Comparison of ENCODE assay signal across 23 cellular contexts in the genomic region with DNA sequence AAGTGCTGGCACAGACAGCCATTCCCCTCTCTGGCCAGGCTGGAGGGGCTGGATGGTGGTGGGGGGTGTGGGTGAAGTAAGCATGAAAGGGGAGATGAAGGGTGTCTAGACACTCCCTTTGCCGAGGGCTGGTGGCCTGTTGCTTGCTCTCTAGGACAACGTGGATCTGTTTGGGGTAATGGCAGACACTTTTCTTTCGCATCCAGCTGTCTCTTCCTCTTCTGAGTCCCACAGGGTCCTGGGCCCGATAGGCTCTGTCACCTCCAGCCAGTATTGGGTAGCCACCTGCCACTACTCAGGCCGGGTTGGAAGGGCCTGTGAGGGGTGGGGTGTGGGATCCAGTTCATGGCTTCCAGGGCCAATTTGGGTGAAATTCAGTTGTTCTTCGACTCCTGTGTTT.
DNase-seq lines count a peak whose midpoint lies in the region; ATAC-seq and TF ChIP-seq lines count a peak whose summit lies in the region.
"Had no signal": no experiment of that assay in that cellular context is flagged by ENCODE, and none has a peak within 500 bp of the region (broad histone marks: within the 10 kb centered on the region; RNA-seq: fewer than 3 reads in every experiment).

No MANE protein-coding gene starts in this region.

- no peaks in the 10 kb centered on the region for H3K9me3 Mint-ChIP-seq in osteocyte (ENCODE audit: unreplicated experiment)
- H3K9me3 Mint-ChIP-seq: CD8-positive, alpha-beta T cell had no signal

- no peak overlapping the region for H3K9ac ChIP-seq in IMR-90 (ENCODE audit: low read depth, low read length)

- H3K36me3 ChIP-seq in IMR-90 (ENCODE audit: control insufficient read depth, insufficient read depth, low read length) (no peaks in the 10 kb centered on the region), esophagus muscularis mucosa (no peaks in the 10 kb centered on the region), tibial artery (no peaks in the 10 kb centered on the region), H7 (replicated peaks; ENCODE audit: control insufficient read depth, insufficient read depth, low read length) (no peaks in the 10 kb centered on the region)

- no peak overlapping the region for H3K4me3 Mint-ChIP-seq in osteocyte (ENCODE audit: unreplicated experiment)
- H3K4me3 Mint-ChIP-seq: CD8-positive, alpha-beta T cell had no signal

- H3K4me3 ChIP-seq in IMR-90 (ENCODE audit: insufficient read depth, low read depth, low read length), result no peak overlapping the region
- H3K4me3 ChIP-seq in esophagus muscularis mucosa, result no peak overlapping the region
- no peak overlapping the region for H3K4me3 ChIP-seq in tibial artery
- no peak overlapping the region for H3K4me3 ChIP-seq in H7 (ENCODE audit: insufficient read depth, low read depth, low read length)
- H3K4me3 ChIP-seq: A549, GM12878 had no signal

- in situ Hi-C loops in IMR-90 (cut with MboI; ENCODE audit: low sequenced_read_pairs), result no loop called here

- H3K79me1 ChIP-seq in IMR-90 (ENCODE audit: low read depth in 1 of 2, low read length in 2 of 2), result peaks cover 6 to 35% of the 10 kb centered on the region in 2 experiments; a peak in 3 of 4 replicates

- no peak overlapping the region; the same call in 2 of the 3 replicates for H2BK15ac ChIP-seq in IMR-90 (ENCODE audit: low read depth, low read length)

- TF ChIP-seq EP300 in esophagus muscularis mucosa (IDR thresholded peaks at IDR 0.05), result no peak

- no peak overlapping the region for H3K18ac ChIP-seq in IMR-90 (ENCODE audit: low read depth, low read length)

- H2AK5ac ChIP-seq in IMR-90 (ENCODE audit: low read depth, low read length), result peak overlapping the region; percentile 36

- CTCF ChIA-PET in IMR-90 (lab: Yijun Ruan, JAX), result no interaction called here

- H3K27ac Mint-ChIP-seq in osteocyte (ENCODE audit: unreplicated experiment), result peak overlapping the region; percentile 38
- H3K27ac Mint-ChIP-seq: CD8-positive, alpha-beta T cell had no signal

- no peak for DNase-seq in IMR-90
- DNase-seq in esophagus muscularis mucosa (ENCODE audit: extremely low spot score), result no peak
- no peak for DNase-seq in osteocyte (ENCODE audit: extremely low spot score, unreplicated experiment)
- peak in 1 of 2 donors; percentile 42 for DNase-seq in tibial artery
- no peak for DNase-seq in posterior vena cava (ENCODE audit: low spot score)
- DNase-seq in H7, result no peak
- DNase-seq: AML-193; CD8-positive, alpha-beta T cell; DMS79; EL; GDM1; KBM-7; MV-4-11; NCI-H1105; NCI-H2029; NCI-H526 treated with DMSO at 0.1 percent for 48 hours; RPMI8226; SHP77 treated with DMSO at 0.1 percent for 48 hours had no signal

- peak overlapping the region; percentile 64 for H3K4ac ChIP-seq in IMR-90 (ENCODE audit: low read depth, low read length)

- no TSS peak for BruUV-seq in IMR-90 (replicated peaks; lab: Mats Ljungman, UMichigan)

- peak overlapping the region; percentile 70 for H2BK20ac ChIP-seq in IMR-90 (ENCODE audit: low read depth, low read length)

- H3K4me2 ChIP-seq in IMR-90 (ENCODE audit: low read depth, low read length), result no peak overlapping the region
- H3K4me2 ChIP-seq: A549 had no signal

- H4K5ac ChIP-seq in IMR-90 (ENCODE audit: low read depth, low read length), result no peak overlapping the region

- H4K8ac ChIP-seq in IMR-90 (ENCODE audit: low read depth in 2 of 2, low read length in 2 of 2), result no peak overlapping the region

- H2AFZ ChIP-seq in IMR-90 (replicated peaks; ENCODE audit: low read length, poor library complexity), result no peak overlapping the region

- H3K23ac ChIP-seq in IMR-90 (ENCODE audit: low read depth, low read length), result no peak overlapping the region

- no peak overlapping the region for H2AK9ac ChIP-seq in IMR-90 (replicated peaks; ENCODE audit: low read depth, low read length, poor library complexity)

- TF ChIP-seq CTCF in IMR-90 (conservative IDR thresholded peaks at IDR 0.05; ENCODE audit: low read depth, low read length) (no peak), esophagus muscularis mucosa (IDR thresholded peaks at IDR 0.05) (no peak), osteocyte (IDR thresholded peaks at IDR 0.05) (no peak), tibial artery (IDR thresholded peaks at IDR 0.05) (no peak)

- dilution Hi-C loops in IMR-90 (cut with HindIII; ENCODE audit: low sequenced_read_pairs, unreplicated experiment), result no loop called here

- H3K4me1 ChIP-seq in IMR-90 (ENCODE audit: control insufficient read depth, insufficient read depth, low read length), result peaks cover 30% of the 10 kb centered on the region
- H3K4me1 ChIP-seq in esophagus muscularis mucosa, result peaks cover 58 to 79% (median 67%) of the 10 kb centered on the region in 4 donors
- H3K4me1 ChIP-seq in tibial artery, result peaks cover 0 to 68% (median 42%) of the 10 kb centered on the region in 4 donors
- H3K4me1 ChIP-seq: A549 had no signal

- no peak for TF ChIP-seq POLR2A in IMR-90 (IDR thresholded peaks at IDR 0.05; ENCODE audit: low read depth, low read length)
- TF ChIP-seq POLR2A in esophagus muscularis mucosa (IDR thresholded peaks at IDR 0.05; ENCODE audit: low read depth), result no peak

- peaks cover 30% of the 10 kb centered on the region for H3K4me1 Mint-ChIP-seq in osteocyte (ENCODE audit: unreplicated experiment)

- H2BK120ac ChIP-seq in IMR-90 (ENCODE audit: low read depth, low read length), result peak overlapping the region; percentile 99

- peak overlapping the region; percentile 53; the same call in 1 of the 2 replicates for H4K91ac ChIP-seq in IMR-90 (ENCODE audit: insufficient read depth, low read depth, low read length)

- H3K27ac ChIP-seq in IMR-90 (ENCODE audit: insufficient read depth, low read length), result no peak overlapping the region
- peak overlapping the region; percentile 78 to 86 (median 84) for H3K27ac ChIP-seq in esophagus muscularis mucosa (replicated peaks in 1 of 4)
- H3K27ac ChIP-seq in tibial artery, result peak overlapping the region; percentile 66 to 73
- H3K27ac ChIP-seq: A549, C4-2B had no signal

- peaks cover 2% of the 10 kb centered on the region for H3K36me3 Mint-ChIP-seq in osteocyte (ENCODE audit: unreplicated experiment)
- H3K36me3 Mint-ChIP-seq: CD8-positive, alpha-beta T cell had no signal

- ATAC-seq in IMR-90 (ENCODE audit: low read depth), result no peak
- ATAC-seq in HG03521 (IDR thresholded peaks at IDR 0.05; ENCODE audit: unreplicated experiment), result no peak
- ATAC-seq: A549; CD8-positive, alpha-beta T cell; GM12878 had no signal

- H3K27me3 ChIP-seq in IMR-90 (ENCODE audit: control insufficient read depth, insufficient read depth, low read length), result no peaks in the 10 kb centered on the region
- H3K27me3 ChIP-seq in esophagus muscularis mucosa, result no peaks in the 10 kb centered on the region
- no peaks in the 10 kb centered on the region for H3K27me3 ChIP-seq in tibial artery
- H3K27me3 ChIP-seq in H7 (ENCODE audit: control insufficient read depth, insufficient read depth, low read length), result no peaks in the 10 kb centered on the region

- H2BK5ac ChIP-seq in IMR-90 (ENCODE audit: low read depth, low read length, poor library complexity, severe bottlenecking), result no peak overlapping the region

- H3K9me3 ChIP-seq in IMR-90 (ENCODE audit: control insufficient read depth, insufficient read depth, low read length), result no peaks in the 10 kb centered on the region
- H3K9me3 ChIP-seq in esophagus muscularis mucosa, result no peaks in the 10 kb centered on the region
- H3K9me3 ChIP-seq in tibial artery, result no peaks in the 10 kb centered on the region
- H3K9me3 ChIP-seq: A549, Caco-2 had no signal

- peaks cover 32% of the 10 kb centered on the region for H3K9me1 ChIP-seq in IMR-90 (ENCODE audit: insufficient read depth, low read length)

- no peak overlapping the region for H3K56ac ChIP-seq in IMR-90 (ENCODE audit: extremely low read depth, insufficient read depth, low read length)

- no peaks in the 10 kb centered on the region for H3K27me3 Mint-ChIP-seq in osteocyte (ENCODE audit: unreplicated experiment)

- H4K20me1 ChIP-seq in IMR-90 (ENCODE audit: insufficient read depth, low read length), result no peaks in the 10 kb centered on the region

- intact Hi-C loops in IMR-90 (cut with micrococcal nuclease), result no loop called here
- intact Hi-C loops in esophagus muscularis mucosa (cut with DNase I), result loop anchor here (5.0 kb wide), 1 partner anchor 214 kb away; no protein-coding TSS in a partner anchor
- intact Hi-C loops in tibial artery (cut with DNase I; ENCODE audit: low total_unique reads), result loop anchor here (5.0 to 10.0 kb wide), 2 partner anchors 219 to 476 kb away; a partner anchor contains a TSS
- intact Hi-C loops in posterior vena cava (cut with DNase I), result no loop called here

- no peak overlapping the region for H3K14ac ChIP-seq in IMR-90 (replicated peaks; ENCODE audit: low read depth, low read length)

- no CpG with 5 or more reads among the region's 6 CpGs for WGBS in IMR-90 (ENCODE audit: extremely low coverage in 2 of 2, insufficient read length in 1 of 2), 2 experiments
- 89% methylated on average over 6 of the region's 6 CpGs for WGBS in esophagus muscularis mucosa

- POLR2A ChIA-PET in IMR-90 (lab: Charles Lee; ENCODE audit: unreplicated experiment), result no interaction called here

- no peak for TF ChIP-seq RAD21 in IMR-90 (IDR thresholded peaks at IDR 0.05; ENCODE audit: low read length)

TF ChIP-seq in IMR-90, 13 proteins besides CTCF, POLR2A, EP300 and RAD21 (continues in another document):
- TF ChIP-seq MXI1 (IDR thresholded peaks at IDR 0.05; ENCODE audit: borderline replicate concordance, low read depth, low read length) (no peak), RCOR1 (IDR thresholded peaks at IDR 0.05; ENCODE audit: insufficient replicate concordance, low read length) (no peak), FOS (IDR thresholded peaks at IDR 0.05; ENCODE audit: low read depth, low read length) (no peak), SMC3 (IDR thresholded peaks at IDR 0.05; ENCODE audit: low read depth, low read length) (no peak), CHD1 (IDR thresholded peaks at IDR 0.05; ENCODE audit: low read depth, low read length) (no peak)
- TF ChIP-seq, protein P1, sequence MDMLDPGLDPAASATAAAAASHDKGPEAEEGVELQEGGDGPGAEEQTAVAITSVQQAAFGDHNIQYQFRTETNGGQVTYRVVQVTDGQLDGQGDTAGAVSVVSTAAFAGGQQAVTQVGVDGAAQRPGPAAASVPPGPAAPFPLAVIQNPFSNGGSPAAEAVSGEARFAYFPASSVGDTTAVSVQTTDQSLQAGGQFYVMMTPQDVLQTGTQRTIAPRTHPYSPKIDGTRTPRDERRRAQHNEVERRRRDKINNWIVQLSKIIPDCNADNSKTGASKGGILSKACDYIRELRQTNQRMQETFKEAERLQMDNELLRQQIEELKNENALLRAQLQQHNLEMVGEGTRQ (IDR thresholded peaks at IDR 0.05; ENCODE audit: low read depth, low read length), result no peak
- TF ChIP-seq, protein P2, sequence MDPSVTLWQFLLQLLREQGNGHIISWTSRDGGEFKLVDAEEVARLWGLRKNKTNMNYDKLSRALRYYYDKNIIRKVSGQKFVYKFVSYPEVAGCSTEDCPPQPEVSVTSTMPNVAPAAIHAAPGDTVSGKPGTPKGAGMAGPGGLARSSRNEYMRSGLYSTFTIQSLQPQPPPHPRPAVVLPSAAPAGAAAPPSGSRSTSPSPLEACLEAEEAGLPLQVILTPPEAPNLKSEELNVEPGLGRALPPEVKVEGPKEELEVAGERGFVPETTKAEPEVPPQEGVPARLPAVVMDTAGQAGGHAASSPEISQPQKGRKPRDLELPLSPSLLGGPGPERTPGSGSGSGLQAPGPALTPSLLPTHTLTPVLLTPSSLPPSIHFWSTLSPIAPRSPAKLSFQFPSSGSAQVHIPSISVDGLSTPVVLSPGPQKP (IDR thresholded peaks at IDR 0.05; ENCODE audit: borderline replicate concordance, low read depth, low read length), result no peak

Comparison
In these comparisons a context has a peak if more than half of its experiments do, and no peak if none do; other contexts are left out.
1. intact Hi-C loops: an anchor here in esophagus muscularis mucosa (5.0 kb wide) and tibial artery (5.0 to 10.0 kb wide); none called in IMR-90 and posterior vena cava.